ENCODE assay signal across 8 cellular contexts in genomic region chr12:89353188-89353822, GRCh38. TPM values are rescaled to one million over a fixed set of nuclear protein-coding genes. Genes with fewer than 3 reads are reported as not detected.
A peak's percentile ranks its signal among the peaks of the same experiment; 100 is the strongest.
DNase-seq lines count a peak whose midpoint lies in the region; ATAC-seq and TF ChIP-seq lines count a peak whose summit lies in the region.

No MANE protein-coding gene starts in this region.

- TF ChIP-seq POLR2A in erythroblast (IDR thresholded peaks at IDR 0.05; ENCODE audit: low read length): no peak

- POLR2A ChIA-PET in CD4-positive, alpha-beta memory T cell (lab: Charles Lee; ENCODE audit: partially characterized antibody): interaction anchor here (0.7 to 2.7 kb wide), 13 partner anchors 12 to 1210 kb away, joined by 3 to 16 read pairs (median 6); partner anchors contain the start of genes ATP2B1, GALNT4 and POC1B

- ATAC-seq in stimulated activated naive CD8-positive, alpha-beta T cell treated with anti-CD3 and anti-CD28 coated beads, Interleukin-15, amount 100 ng/mL, for 72 hours: peak; percentile 49

- peaks cover 5% of the 10 kb centered on the region; the same call in 1 of the 2 replicates for H4K20me1 ChIP-seq in GM23248 (ENCODE audit: insufficient read depth)

- peaks cover 27 to 50% (median 39%) of the 10 kb centered on the region in 4 donors for H3K4me1 Mint-ChIP-seq in CD4-positive, alpha-beta memory T cell
- peaks cover 38% of the 10 kb centered on the region for H3K4me1 Mint-ChIP-seq in stimulated activated naive CD8-positive, alpha-beta T cell treated with anti-CD3 and anti-CD28 coated beads, Interleukin-15, amount 100 ng/mL, for 72 hours

- H3K79me2 ChIP-seq in GM23248 (ENCODE audit: insufficient read depth): peaks cover 65% of the 10 kb centered on the region

- H3K27ac Mint-ChIP-seq in CD4-positive, alpha-beta memory T cell: peak overlapping the region; percentile 86 to 95 (median 92)
- H3K27ac Mint-ChIP-seq in stimulated activated naive CD8-positive, alpha-beta T cell treated with anti-CD3 and anti-CD28 coated beads, Interleukin-15, amount 100 ng/mL, for 72 hours: peak overlapping the region; percentile 91 to 92

- no peaks in the 10 kb centered on the region for H3K9me3 ChIP-seq in CD4-positive, alpha-beta memory T cell (ENCODE audit: control insufficient read depth in 1 of 2, low read length in 2 of 2)
- no peaks in the 10 kb centered on the region for H3K9me3 ChIP-seq in GM23248 (ENCODE audit: low read depth)

- peak overlapping the region; percentile 68 for H3K27ac ChIP-seq in CD4-positive, alpha-beta memory T cell (ENCODE audit: low read depth, low read length)
- peak overlapping the region; percentile 96 for H3K27ac ChIP-seq in GM23248

- 1% methylated on average over 33 to 45 of the region's 49 CpGs for WGBS in GM23248 (ENCODE audit: low coverage in 1 of 2, low lambda C conversion rate in 2 of 2, missing lambda C conversion rate in 2 of 2), 2 experiments

- peaks cover 46% of the 10 kb centered on the region for H3K4me1 ChIP-seq in CD4-positive, alpha-beta memory T cell (ENCODE audit: insufficient read depth, low read length)
- peaks cover 13% of the 10 kb centered on the region for H3K4me1 ChIP-seq in GM23248 (ENCODE audit: insufficient read depth)

- intact Hi-C loops in CD4-positive, alpha-beta memory T cell (cut with micrococcal nuclease): loop anchor here (2.0 to 5.0 kb wide), 8 partner anchors 44 to 1211 kb away; partner anchors contain the start of genes CEP290 and TMTC3

- DNase-seq in CD4-positive, alpha-beta memory T cell: peak; percentile 37 to 56 (median 43)
- DNase-seq in GM23248 (peak; percentile 75), NCI-H446 (lab: John Stamatoyannopoulos, UW) (peak; percentile 68 to 72), activated T-cell treated with anti-CD3 and anti-CD28 coated beads for 4 hours (peak; percentile 23), erythroblast (lab: John Stamatoyannopoulos, UW) (peak; percentile 72 to 82), midbrain (lab: John Stamatoyannopoulos, UW) (peak; percentile 62), NCI-H2107 treated with DMSO at 0.1 percent for 48 hours (lab: John Stamatoyannopoulos, UW; ENCODE audit: unreplicated experiment) (no peak)
- DNase-seq in stimulated activated naive CD8-positive, alpha-beta T cell treated with anti-CD3 and anti-CD28 coated beads, Interleukin-15, amount 100 ng/mL, for 72 hours: peak; percentile 74 to 76

- CTCF ChIA-PET in CD4-positive, alpha-beta memory T cell (lab: Charles Lee; ENCODE audit: partially characterized antibody): interaction anchor here (1.5 to 2.4 kb wide), 3 partner anchors 73 to 336 kb away, joined by 4 to 10 read pairs (median 8); no protein-coding TSS in a partner anchor

- no peaks in the 10 kb centered on the region for H3K27me3 ChIP-seq in CD4-positive, alpha-beta memory T cell (ENCODE audit: insufficient read depth, low read length)
- H3K27me3 ChIP-seq in GM23248 (replicated peaks; ENCODE audit: insufficient read depth): no peaks in the 10 kb centered on the region

- peaks cover 0 to 8% of the 10 kb centered on the region in 2 donors for H3K36me3 Mint-ChIP-seq in CD4-positive, alpha-beta memory T cell

- no peaks in the 10 kb centered on the region for H3K36me3 ChIP-seq in CD4-positive, alpha-beta memory T cell (ENCODE audit: insufficient read depth, low read length)
- H3K36me3 ChIP-seq in GM23248 (ENCODE audit: low read depth): peaks cover 23% of the 10 kb centered on the region

- no peaks in the 10 kb centered on the region for H3K27me3 Mint-ChIP-seq in CD4-positive, alpha-beta memory T cell
- H3K27me3 Mint-ChIP-seq in stimulated activated naive CD8-positive, alpha-beta T cell treated with anti-CD3 and anti-CD28 coated beads, Interleukin-15, amount 100 ng/mL, for 72 hours: peaks cover 29% of the 10 kb centered on the region

- peak overlapping the region in 1 of 2 donors; percentile 83 for H3K4me3 ChIP-seq in CD4-positive, alpha-beta memory T cell (ENCODE audit: low read length in 2 of 2)
- peak overlapping the region; percentile 89 for H3K4me3 ChIP-seq in GM23248

- in situ Hi-C loops in GM23248 (cut with MboI): loop anchor here (10.0 kb wide), 1 partner anchor 299 kb away; no protein-coding TSS in a partner anchor

- H3K9ac ChIP-seq in GM23248: peak overlapping the region; percentile 94

- H3K4me2 ChIP-seq in GM23248 (ENCODE audit: unreplicated experiment): peak overlapping the region; percentile 98

- H3F3A ChIP-seq in GM23248 (ENCODE audit: insufficient read depth): peaks cover 42% of the 10 kb centered on the region

- no peaks in the 10 kb centered on the region for H3K9me2 ChIP-seq in GM23248 (ENCODE audit: insufficient read depth)

- peak overlapping the region; percentile 87 to 98 (median 92) for H3K4me3 Mint-ChIP-seq in CD4-positive, alpha-beta memory T cell
- H3K4me3 Mint-ChIP-seq in stimulated activated naive CD8-positive, alpha-beta T cell treated with anti-CD3 and anti-CD28 coated beads, Interleukin-15, amount 100 ng/mL, for 72 hours: peak overlapping the region; percentile 82 to 96

- H2AFZ ChIP-seq in GM23248: peak overlapping the region; percentile 88

- H3K9me3 Mint-ChIP-seq in CD4-positive, alpha-beta memory T cell: peaks cover 0 to 1% (median 0%) of the 10 kb centered on the region in 8 donors
- H3K9me3 Mint-ChIP-seq in stimulated activated naive CD8-positive, alpha-beta T cell treated with anti-CD3 and anti-CD28 coated beads, Interleukin-15, amount 100 ng/mL, for 72 hours: no peaks in the 10 kb centered on the region

RNA-seq across cellular contexts. Expression of gene DUSP6, which starts 1.0 kb away (rescaled TPM):
- 1 to 10 TPM in 1 of 2 experiments, under 1 TPM in 1; 0.90 to 1.9 TPM for total RNA-seq in CD4-positive, alpha-beta memory T cell
- 1 to 10 TPM; 1.4 to 2.2 TPM for polyA plus RNA-seq in CD4-positive, alpha-beta memory T cell
- total RNA-seq in GM23248 (2014; rRNA removed; shearing (Covaris generic)): 81.9 and 112 TPM in 2 replicates
- polyA plus RNA-seq in GM23248 (2016; fragmentation: Nextera tagmentation; extraction: Ambion mirVana): 96.1 and 100 TPM in 2 replicates

Comparison
In these comparisons a context has a peak if more than half of its experiments do, and no peak if none do; other contexts are left out.
1. RNA of gene DUSP6, which starts 1.0 kb away (total RNA-seq): 81.9 to 112 TPM in GM23248; 0.90 to 1.9 TPM in CD4-positive, alpha-beta memory T cell; every median in the first group is over 10 times any median in the second.